ENCODE assay signal across 9 cellular contexts in the genomic region with DNA sequence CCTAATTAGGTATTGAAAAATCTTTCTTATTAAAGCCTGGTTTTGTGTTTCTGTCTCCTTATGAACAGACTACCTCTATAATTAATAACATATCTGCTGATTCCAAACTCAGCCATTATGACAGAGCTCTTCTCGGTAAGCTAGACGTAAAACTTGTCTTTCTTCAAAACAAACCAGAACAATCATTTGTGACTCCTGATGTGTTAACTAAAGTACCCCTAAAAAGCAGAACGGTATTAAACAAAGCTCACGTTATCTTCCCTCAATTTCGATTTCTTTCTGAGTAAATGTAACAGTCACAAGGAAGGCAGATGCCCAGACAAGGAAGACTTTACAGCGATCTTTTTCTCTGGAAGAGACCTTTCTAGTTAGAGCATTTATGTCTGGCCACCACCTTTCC. TPM values are rescaled to one million over a fixed set of nuclear protein-coding genes. Genes with fewer than 3 reads are reported as not detected.
DNase-seq lines count a peak whose midpoint lies in the region; ATAC-seq and TF ChIP-seq lines count a peak whose summit lies in the region.
"Had no signal": no experiment of that assay in that cellular context is flagged by ENCODE, and none has a peak within 500 bp of the region (broad histone marks: within the 10 kb centered on the region; RNA-seq: fewer than 3 reads in every experiment).

No MANE protein-coding gene starts in this region.

- CTCF ChIA-PET in T-cell (lab: Charles Lee) = interaction anchor here in 1 of 2 donors (0.6 kb wide), 1 partner anchor 10 kb away, joined by 4 read pairs; no protein-coding TSS in a partner anchor

- H3K4me3 ChIP-seq in H7 (ENCODE audit: insufficient read depth, low read depth, low read length) (peak overlapping the region; percentile 26; the same call in 1 of the 2 replicates), hepatocyte (peak overlapping the region; percentile 95), skeletal muscle tissue (ENCODE audit: low read length in 3 of 3) (peak overlapping the region; percentile 49 to 76 (median 72))

- H2AFZ ChIP-seq in hepatocyte = peak overlapping the region; percentile 55

- peaks cover 62% of the 10 kb centered on the region for H3K79me2 ChIP-seq in hepatocyte

- POLR2A ChIA-PET in T-cell (lab: Charles Lee) = interaction anchor here in 1 of 2 donors (0.8 kb wide), 1 partner anchor 1372 kb away, joined by 3 read pairs; no protein-coding TSS in a partner anchor

- H3K9ac ChIP-seq in skeletal muscle tissue (ENCODE audit: low read depth in 1 of 3, low read length in 3 of 3) = peak overlapping the region in 1 of 3 donors; percentile 53

- peak overlapping the region; percentile 67 for H3K27ac ChIP-seq in hepatocyte
- H3K27ac ChIP-seq in skeletal muscle tissue (ENCODE audit: low read depth, low read length) = peak overlapping the region; percentile 36

- no peak for ATAC-seq in T-cell (replicated peaks in 1 of 4)
- ATAC-seq in HG03378 (IDR thresholded peaks at IDR 0.05; ENCODE audit: unreplicated experiment) = no peak

- DNase-seq in H7 = no peak
- DNase-seq in T-cell = no peak
- no peak for DNase-seq in hepatocyte (ENCODE audit: low spot score)
- no peak for DNase-seq in SIG-M5 treated with dmso at 0.1 percent for 504 hours (lab: John Stamatoyannopoulos, UW; ENCODE audit: unreplicated experiment)
- no peak for DNase-seq in ACHN

- H3K9me3 ChIP-seq in hepatocyte (ENCODE audit: low read depth) (no peaks in the 10 kb centered on the region), skeletal muscle tissue (ENCODE audit: control insufficient read depth in 3 of 3, low read length in 3 of 3) (no peaks in the 10 kb centered on the region)

- no peaks in the 10 kb centered on the region for H3K36me3 Mint-ChIP-seq in T-cell
- H3K36me3 Mint-ChIP-seq: memory B cell had no signal

- H3K9me3 Mint-ChIP-seq in T-cell = no peaks in the 10 kb centered on the region
- H3K9me3 Mint-ChIP-seq: memory B cell; T-helper 1 cell treated with Interleukin-12 subunit alpha and Interleukin-12 subunit beta and Interleukin-4 antibody, amounts not matched to agents 30 μg/mL and 1 μg/mL, for 36 hours had no signal

- peaks cover 26 to 27% of the 10 kb centered on the region in 2 donors for H3K27me3 Mint-ChIP-seq in T-cell

- TF ChIP-seq CTCF in hepatocyte (IDR thresholded peaks at IDR 0.05; ENCODE audit: poor library complexity) = no peak

- H3K9me2 ChIP-seq in hepatocyte (replicated peaks; ENCODE audit: insufficient read depth) = no peaks in the 10 kb centered on the region

- H3K4me1 Mint-ChIP-seq in T-cell = peaks cover 0 to 9% (median 8%) of the 10 kb centered on the region in 3 donors

- in situ Hi-C loops in ACHN (cut with HindIII; ENCODE audit: low pct_ligation_motif_present, low pct_unique_long_range_greater_than_20kb, low sequenced_read_pairs) = no loop called here

- no peaks in the 10 kb centered on the region for H4K20me1 ChIP-seq in hepatocyte (ENCODE audit: insufficient read depth, poor library complexity, severe bottlenecking)

- H3K4me3 Mint-ChIP-seq in T-cell = peak overlapping the region; percentile 58 to 64 (median 60)
- H3K4me3 Mint-ChIP-seq: memory B cell; T-helper 1 cell treated with Interleukin-12 subunit alpha and Interleukin-12 subunit beta and Interleukin-4 antibody, amounts not matched to agents 30 μg/mL and 1 μg/mL, for 36 hours had no signal

- peak overlapping the region in 1 of 2 donors; percentile 9 for H3K27ac Mint-ChIP-seq in T-cell
- H3K27ac Mint-ChIP-seq: memory B cell; T-helper 1 cell treated with Interleukin-12 subunit alpha and Interleukin-12 subunit beta and Interleukin-4 antibody, amounts not matched to agents 30 μg/mL and 1 μg/mL, for 36 hours had no signal

- H3K27me3 ChIP-seq in H7 (ENCODE audit: control insufficient read depth, insufficient read depth, low read length) = peaks cover 12% of the 10 kb centered on the region
- H3K27me3 ChIP-seq in hepatocyte = peaks cover 5% of the 10 kb centered on the region
- H3K27me3 ChIP-seq in skeletal muscle tissue (ENCODE audit: control insufficient read depth in 3 of 3, insufficient read depth in 3 of 3, low read length in 3 of 3) = peaks cover 0 to 12% (median 12%) of the 10 kb centered on the region in 3 donors

- H3K36me3 ChIP-seq in H7 (replicated peaks; ENCODE audit: control insufficient read depth, insufficient read depth, low read length) (no peaks in the 10 kb centered on the region; the same call in 1 of the 2 replicates), hepatocyte (replicated peaks; ENCODE audit: insufficient read depth, low read depth) (no peaks in the 10 kb centered on the region), skeletal muscle tissue (ENCODE audit: control insufficient read depth in 3 of 3, insufficient read depth in 3 of 3, low read length in 3 of 3) (no peaks in the 10 kb centered on the region)

- H3K4me1 ChIP-seq in hepatocyte (ENCODE audit: insufficient read depth) (peaks cover 10% of the 10 kb centered on the region), skeletal muscle tissue (ENCODE audit: control insufficient read depth in 3 of 3, insufficient read depth in 3 of 3, low read length in 3 of 3) (peaks cover 15 to 22% (median 16%) of the 10 kb centered on the region in 3 donors)

- peak overlapping the region; percentile 96 for H3K4me2 ChIP-seq in hepatocyte

- WGBS in hepatocyte (ENCODE audit: low lambda C conversion rate, missing lambda C conversion rate) = 31% methylated on average over 6 of the region's 6 CpGs

RNA-seq across cellular contexts. Expression of a gene that starts 1.8 kb away (rescaled TPM):
- total RNA-seq in H7 (2014; rRNA removed; shearing (Covaris generic)) = 6.5 and 7.9 TPM in 2 replicates
- total RNA-seq in T-cell (1 to 10 TPM in 4 of 5 donors, under 1 TPM in 1; 0.60 to 5.1 (median 1.5) TPM), hepatocyte (21.7 and 27.0 TPM in 2 replicates), skeletal muscle tissue (25.1 TPM)
- 10.7 and 14.8 TPM in 2 replicates for polyA plus RNA-seq in hepatocyte

Comparison
In these comparisons a context has a peak if more than half of its experiments do, and no peak if none do; other contexts are left out.
1. H3K4me3 ChIP-seq: peak in every context shown above with its lines; median percentile 95 in hepatocyte; 72 in skeletal muscle tissue; 26 in H7.